ENCODE assay signal across 11 cellular contexts in the genomic region with DNA sequence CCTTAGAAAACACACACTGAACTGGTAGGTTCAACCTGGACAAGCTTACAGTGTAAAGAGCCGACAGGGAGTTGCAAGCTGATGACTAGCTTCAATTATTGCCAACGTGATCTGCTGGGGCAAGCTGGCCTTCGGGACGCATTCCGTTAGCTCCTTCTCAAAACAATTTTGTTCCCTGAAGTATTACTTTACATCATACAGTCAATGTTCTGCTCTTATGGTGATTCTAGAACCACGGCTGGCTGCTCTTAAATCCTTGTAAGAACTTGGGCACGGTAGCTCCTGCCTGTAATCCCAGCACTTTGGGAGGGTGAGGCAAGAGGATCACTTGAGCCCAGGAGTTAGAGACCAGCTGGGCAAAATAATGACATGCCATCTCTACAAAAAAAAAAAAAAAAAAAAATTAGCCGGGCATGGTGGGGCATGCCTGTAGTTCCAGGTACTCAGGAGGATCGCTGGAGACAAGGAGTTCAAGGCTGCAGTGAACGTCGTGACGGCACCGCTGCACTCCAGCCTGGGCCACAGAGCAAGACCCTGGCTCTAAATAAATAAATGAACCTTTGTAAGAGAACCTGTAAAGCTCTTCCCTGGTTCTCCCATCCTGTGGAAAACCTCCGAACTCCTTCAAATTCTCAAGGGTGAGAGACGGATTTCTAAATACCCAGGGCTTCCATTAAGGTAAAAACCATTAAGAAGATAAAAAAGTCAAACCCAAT. TPM values are rescaled to one million over a fixed set of nuclear protein-coding genes. Genes with fewer than 3 reads are reported as not detected.
DNase-seq lines count a peak whose midpoint lies in the region; ATAC-seq and TF ChIP-seq lines count a peak whose summit lies in the region.
"Had no signal": no experiment of that assay in that cellular context is flagged by ENCODE, and none has a peak within 500 bp of the region (broad histone marks: within the 10 kb centered on the region; RNA-seq: fewer than 3 reads in every experiment).

No MANE protein-coding gene starts in this region.

- no peak for ATAC-seq in naive thymus-derived CD8-positive, alpha-beta T cell
- no peak for ATAC-seq in HG02852 (IDR thresholded peaks at IDR 0.05; ENCODE audit: unreplicated experiment)
- ATAC-seq in GM19463 (IDR thresholded peaks at IDR 0.05; ENCODE audit: unreplicated experiment) = no peak

- H2AFZ ChIP-seq in Loucy (ENCODE audit: low read length) = no peak overlapping the region

- H3K9me2 ChIP-seq in Loucy (replicated peaks; ENCODE audit: low read depth, low read length) = no peaks in the 10 kb centered on the region

- peak overlapping the region; percentile 63 to 89 (median 82) for H3K4me3 Mint-ChIP-seq in CD4-positive, alpha-beta memory T cell
- peak overlapping the region; percentile 69 to 91 (median 81) for H3K4me3 Mint-ChIP-seq in naive thymus-derived CD8-positive, alpha-beta T cell

- H3K4me2 ChIP-seq in Loucy (ENCODE audit: low read depth, low read length, poor library complexity, severe bottlenecking) = peak overlapping the region; percentile 80

- peak overlapping the region; percentile 52 to 90 (median 80) for H3K27ac Mint-ChIP-seq in CD4-positive, alpha-beta memory T cell
- peak overlapping the region; percentile 8 to 95 (median 92) for H3K27ac Mint-ChIP-seq in naive thymus-derived CD8-positive, alpha-beta T cell

- H4K20me1 ChIP-seq in Loucy (ENCODE audit: insufficient read depth, low read length, poor library complexity, severe bottlenecking) = no peaks in the 10 kb centered on the region

- H3F3A ChIP-seq in Loucy (ENCODE audit: low read depth) = no peaks in the 10 kb centered on the region

- intact Hi-C loops in CD4-positive, alpha-beta memory T cell (cut with micrococcal nuclease) = no loop called here

- H3K4me1 Mint-ChIP-seq in CD4-positive, alpha-beta memory T cell = peaks cover 20 to 48% (median 28%) of the 10 kb centered on the region in 4 donors
- H3K4me1 Mint-ChIP-seq in naive thymus-derived CD8-positive, alpha-beta T cell = peaks cover 31 to 59% (median 50%) of the 10 kb centered on the region in 4 donors

- no peaks in the 10 kb centered on the region for H3K9me3 ChIP-seq in CD4-positive, alpha-beta memory T cell (ENCODE audit: control insufficient read depth in 1 of 2, low read length in 2 of 2)
- H3K9me3 ChIP-seq in Loucy (ENCODE audit: insufficient read depth, low read depth, low read length) = no peaks in the 10 kb centered on the region

- H3K36me3 ChIP-seq in CD4-positive, alpha-beta memory T cell (ENCODE audit: insufficient read depth, low read length) = peaks cover 3% of the 10 kb centered on the region
- no peaks in the 10 kb centered on the region for H3K36me3 ChIP-seq in Loucy (ENCODE audit: insufficient read depth, low read length)

- no peak overlapping the region for H3K27ac ChIP-seq in CD4-positive, alpha-beta memory T cell (ENCODE audit: low read depth, low read length)
- H3K27ac ChIP-seq in caudate nucleus (ENCODE audit: low read depth, low read length) = peak overlapping the region; percentile 99
- H3K27ac ChIP-seq: cardiac muscle cell had no signal

- H3K79me2 ChIP-seq in Loucy (ENCODE audit: insufficient read depth, low read length) = peaks cover 30% of the 10 kb centered on the region

- POLR2A ChIA-PET in CD4-positive, alpha-beta memory T cell (lab: Charles Lee; ENCODE audit: partially characterized antibody) = interaction anchor here (0.8 to 4.6 kb wide), 5 partner anchors 12 to 122 kb away, joined by 3 to 36 read pairs (median 3); partner anchors contain the start of genes CORO7 and HMOX2
- POLR2A ChIA-PET in naive thymus-derived CD8-positive, alpha-beta T cell (lab: Charles Lee) = interaction anchor here (0.6 to 3.5 kb wide), 6 partner anchors 12 to 61 kb away, joined by 3 to 14 read pairs (median 6); partner anchors contain the start of gene HMOX2

- no peaks in the 10 kb centered on the region for H3K27me3 ChIP-seq in CD4-positive, alpha-beta memory T cell (ENCODE audit: insufficient read depth, low read length)
- H3K27me3 ChIP-seq in Loucy (ENCODE audit: insufficient read depth, low read length, poor library complexity, severe bottlenecking) = no peaks in the 10 kb centered on the region
- H3K27me3 ChIP-seq: cardiac muscle cell had no signal

- peaks cover 30% of the 10 kb centered on the region for H3K4me1 ChIP-seq in CD4-positive, alpha-beta memory T cell (ENCODE audit: insufficient read depth, low read length)
- peaks cover 11% of the 10 kb centered on the region for H3K4me1 ChIP-seq in Loucy (ENCODE audit: insufficient read depth, low read length, poor library complexity, severe bottlenecking)

- no peaks in the 10 kb centered on the region for H3K27me3 Mint-ChIP-seq in CD4-positive, alpha-beta memory T cell
- H3K27me3 Mint-ChIP-seq in naive thymus-derived CD8-positive, alpha-beta T cell = no peaks in the 10 kb centered on the region

- DNase-seq in CD4-positive, alpha-beta memory T cell = no peak
- DNase-seq in caudate nucleus (lab: John Stamatoyannopoulos, UW) (no peak), LoVo (ENCODE audit: low spot score) (no peak), kidney glomerular epithelial cell (lab: John Stamatoyannopoulos, UW) (no peak)
- no peak for DNase-seq in naive thymus-derived CD8-positive, alpha-beta T cell
- DNase-seq: activated CD4-positive, CD25-positive, alpha-beta regulatory T cell treated with anti-CD3 and anti-CD28 coated beads, Interleukin-2, amount 50 U/mL, for 72 hours; OCI-M1 had no signal

- no peak for TF ChIP-seq CTCF in Loucy (conservative IDR thresholded peaks at IDR 0.05; ENCODE audit: low read length)

- peaks cover 5 to 17% of the 10 kb centered on the region in 2 donors for H3K36me3 Mint-ChIP-seq in CD4-positive, alpha-beta memory T cell
- H3K36me3 Mint-ChIP-seq in naive thymus-derived CD8-positive, alpha-beta T cell = peaks cover 2 to 6% (median 5%) of the 10 kb centered on the region in 3 donors

- CTCF ChIA-PET in CD4-positive, alpha-beta memory T cell (lab: Charles Lee; ENCODE audit: partially characterized antibody) = interaction anchor here (0.6 to 1.8 kb wide), 10 partner anchors 9 to 266 kb away, joined by 3 to 11 read pairs (median 4); partner anchors contain the start of gene HMOX2

- H3K9me3 Mint-ChIP-seq in CD4-positive, alpha-beta memory T cell = peaks cover 0 to 6% (median 0%) of the 10 kb centered on the region in 8 donors
- H3K9me3 Mint-ChIP-seq in naive thymus-derived CD8-positive, alpha-beta T cell = peaks cover 0 to 9% (median 4%) of the 10 kb centered on the region in 9 donors

- H3K4me3 ChIP-seq in CD4-positive, alpha-beta memory T cell (ENCODE audit: low read length in 2 of 2) = no peak overlapping the region
- H3K4me3 ChIP-seq in Loucy (ENCODE audit: low read length, poor library complexity, severe bottlenecking) = peak overlapping the region; percentile 81

- peak overlapping the region; percentile 82 for H3K9ac ChIP-seq in Loucy (ENCODE audit: low read depth, low read length, poor library complexity, severe bottlenecking)

RNA-seq across cellular contexts. Expression of gene CDIP1, which starts 2.0 kb away (rescaled TPM):
- 10 to 100 TPM; 19.0 to 21.1 TPM for total RNA-seq in CD4-positive, alpha-beta memory T cell
- polyA plus RNA-seq in CD4-positive, alpha-beta memory T cell = 10 to 100 TPM; 10.2 to 15.7 TPM
- 10 to 100 TPM; 23.4 to 25.5 TPM for total RNA-seq in naive thymus-derived CD8-positive, alpha-beta T cell
- polyA plus RNA-seq in naive thymus-derived CD8-positive, alpha-beta T cell = 10 to 100 TPM; 18.2 to 25.3 (median 25.0) TPM

RNA-seq across cellular contexts. Expression of gene C16orf96, which starts 19.6 kb away (rescaled TPM):
- total RNA-seq in CD4-positive, alpha-beta memory T cell = under 1 TPM; 0.29 to 0.33 TPM
- not detected for polyA plus RNA-seq in CD4-positive, alpha-beta memory T cell
- total RNA-seq in naive thymus-derived CD8-positive, alpha-beta T cell = under 1 TPM; 0.38 to 0.52 TPM
- under 1 TPM in 2 of 3 donors, not detected in 1; 0.07 to 0.08 TPM for polyA plus RNA-seq in naive thymus-derived CD8-positive, alpha-beta T cell
